Comparison of ENCODE assay signal across 12 cellular contexts in genomic region chr21:35053356-35054096, GRCh38. TPM values are rescaled to one million over a fixed set of nuclear protein-coding genes. Genes with fewer than 3 reads are reported as not detected.
A peak's percentile ranks its signal among the peaks of the same experiment; 100 is the strongest.
DNase-seq lines count a peak whose midpoint lies in the region; ATAC-seq and TF ChIP-seq lines count a peak whose summit lies in the region.
"Had no signal": no experiment of that assay in that cellular context is flagged by ENCODE, and none has a peak within 500 bp of the region (broad histone marks: within the 10 kb centered on the region; RNA-seq: fewer than 3 reads in every experiment).

No MANE protein-coding gene starts in this region.

- ATAC-seq in foreskin keratinocyte (no peak), GM21576 (IDR thresholded peaks at IDR 0.05; ENCODE audit: unreplicated experiment) (no peak)

- intact Hi-C loops in left ventricle myocardium inferior (cut with micrococcal nuclease) = no loop called here

- in situ Hi-C loops in SK-MEL-5 (cut with HindIII; ENCODE audit: low pct_unique_long_range_greater_than_20kb, low sequenced_read_pairs) = no loop called here

- H3K4me3 ChIP-seq in skeletal muscle tissue (ENCODE audit: low read length in 3 of 3) = no peak overlapping the region
- no peak overlapping the region for H3K4me3 ChIP-seq in left ventricle myocardium inferior

- peaks cover 14% of the 10 kb centered on the region for H3K4me1 ChIP-seq in foreskin keratinocyte
- peaks cover 36 to 46% (median 40%) of the 10 kb centered on the region in 3 donors for H3K4me1 ChIP-seq in skeletal muscle tissue (ENCODE audit: control insufficient read depth in 3 of 3, insufficient read depth in 3 of 3, low read length in 3 of 3)
- peaks cover 12% of the 10 kb centered on the region for H3K4me1 ChIP-seq in left ventricle myocardium inferior

- no peaks in the 10 kb centered on the region for H3K9me3 ChIP-seq in skeletal muscle tissue (ENCODE audit: control insufficient read depth in 3 of 3, low read length in 3 of 3)
- H3K9me3 ChIP-seq in left ventricle myocardium inferior (replicated peaks) = no peaks in the 10 kb centered on the region

- H3K9ac ChIP-seq in skeletal muscle tissue (ENCODE audit: low read depth in 1 of 3, low read length in 3 of 3) = peak overlapping the region in 2 of 3 donors; percentile 28 to 65

- DNase-seq in DMS 273 (lab: John Stamatoyannopoulos, UW; ENCODE audit: unreplicated experiment) (peak; percentile 52), DMS 273 treated with DMSO at 0.1 percent for 48 hours (lab: John Stamatoyannopoulos, UW) (no peak), SK-MEL-5 (ENCODE audit: low read depth, low spot score) (peak; percentile 22), foreskin keratinocyte (no peak), left ventricle myocardium inferior (no peak), NCI-H1092 treated with DMSO at 0.1 percent for 48 hours (lab: John Stamatoyannopoulos, UW) (no peak)
- DNase-seq: HCEC 1CT, NCI-H1436, T-helper 9 cell had no signal

- H3K27me3 ChIP-seq in foreskin keratinocyte (no peaks in the 10 kb centered on the region), skeletal muscle tissue (ENCODE audit: control insufficient read depth in 3 of 3, insufficient read depth in 3 of 3, low read length in 3 of 3) (no peaks in the 10 kb centered on the region), left ventricle myocardium inferior (ENCODE audit: low read depth) (peaks cover 15% of the 10 kb centered on the region)

- H3K36me3 ChIP-seq in skeletal muscle tissue (ENCODE audit: control insufficient read depth in 3 of 3, insufficient read depth in 3 of 3, low read length in 3 of 3) (no peaks in the 10 kb centered on the region), left ventricle myocardium inferior (no peaks in the 10 kb centered on the region)

- H3K27ac ChIP-seq in foreskin keratinocyte (no peak overlapping the region), skeletal muscle tissue (ENCODE audit: low read depth, low read length) (peak overlapping the region; percentile 55), left ventricle myocardium inferior (replicated peaks) (no peak overlapping the region)
- H3K27ac ChIP-seq: 22Rv1 had no signal

- TF ChIP-seq CTCF in foreskin keratinocyte (conservative IDR thresholded peaks at IDR 0.05) (peak; percentile 4), left ventricle myocardium inferior (IDR thresholded peaks at IDR 0.05; ENCODE audit: borderline replicate concordance) (no peak)

RNA-seq across cellular contexts. Expression of gene RUNX1, which starts 4.4 kb away (rescaled TPM):
- total RNA-seq in SK-MEL-5 (2014; rRNA removed; shearing (Covaris generic)) = 3.9 and 5.7 TPM in 2 replicates
- 19.8 and 29.9 TPM in 2 replicates for polyA plus RNA-seq in SK-MEL-5 (2015; cell fraction: cytosol; rRNA removed)
- polyA plus RNA-seq in SK-MEL-5 (2015; cell fraction: nucleus; rRNA removed) = 15.9 and 17.0 TPM in 2 replicates
- total RNA-seq in foreskin keratinocyte (28.4 and 29.8 TPM in 2 replicates), skeletal muscle tissue (7.8 TPM), left ventricle myocardium inferior (1.5 TPM)
- polyA plus RNA-seq in foreskin keratinocyte = 13.8 and 15.3 TPM in 2 replicates

Comparison
In these comparisons a context has a peak if more than half of its experiments do, and no peak if none do; other contexts are left out.
1. DNase-seq: peak in DMS 273 (single experiment) and SK-MEL-5 (single experiment); none in DMS 273 treated with DMSO at 0.1 percent for 48 hours (single experiment), foreskin keratinocyte (0 of 2), left ventricle myocardium inferior (single experiment) and NCI-H1092 treated with DMSO at 0.1 percent for 48 hours (single experiment).